Comparison of ENCODE assay signal across 16 cellular contexts in the genomic region with DNA sequence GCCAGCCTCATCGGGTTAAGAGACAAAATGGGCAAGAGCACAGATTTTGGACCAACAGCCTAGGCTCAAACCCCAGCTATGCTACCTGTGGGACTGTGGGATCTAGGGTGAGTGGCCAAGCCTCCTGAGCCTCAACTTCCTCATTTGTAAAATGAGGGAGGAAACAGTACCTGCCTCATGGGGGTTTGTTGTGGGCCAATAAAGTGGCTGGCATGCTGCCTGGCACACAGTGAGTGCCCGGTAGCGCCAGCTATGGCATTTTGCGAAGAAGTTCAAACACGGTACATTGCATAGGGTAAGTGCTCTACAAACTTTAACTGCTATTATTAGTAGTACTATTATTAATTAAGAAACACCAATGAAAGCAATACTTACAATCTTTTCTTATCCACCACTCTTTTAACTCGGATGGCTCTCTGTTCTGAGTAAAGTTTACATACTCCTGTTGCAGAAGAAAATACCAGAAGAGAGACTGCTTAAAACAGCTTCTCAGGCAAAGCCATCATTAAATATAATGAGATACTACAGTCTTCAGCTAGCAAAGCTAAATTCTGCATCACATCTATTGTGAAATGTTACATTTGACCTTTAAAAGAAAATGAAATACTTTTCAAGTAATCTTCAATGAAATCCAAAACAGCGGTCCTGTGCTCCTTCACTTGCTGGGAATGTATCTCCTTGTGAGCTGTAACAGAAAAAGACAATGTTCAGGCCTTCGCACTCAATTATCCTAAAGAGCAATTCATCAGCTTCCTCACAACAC.
"Had no signal": no experiment of that assay in that cellular context is flagged by ENCODE, and none has a peak within 500 bp of the region (broad histone marks: within the 10 kb centered on the region; RNA-seq: fewer than 3 reads in every experiment).

No MANE protein-coding gene starts in this region.

- H3K27ac ChIP-seq: esophagus squamous epithelium, foreskin keratinocyte, ovary, sigmoid colon, thyroid gland had no signal

- H3K4me3 Mint-ChIP-seq: activated CD4-positive, alpha-beta T cell treated with anti-CD3 and anti-CD28 coated beads, Interleukin-2, amount 10 ng/mL, durations not matched to agents 7 days and 5 days; activated naive CD8-positive, alpha-beta T cell; immature natural killer cell; mesothelial cell of epicardium had no signal

- H3K9me3 Mint-ChIP-seq: activated CD4-positive, alpha-beta T cell treated with anti-CD3 and anti-CD28 coated beads, Interleukin-2, amount 10 ng/mL, durations not matched to agents 7 days and 5 days; immature natural killer cell; mesothelial cell of epicardium had no signal

- H3K36me3 ChIP-seq: ovary had no signal

- DNase-seq: activated CD4-positive, alpha-beta T cell treated with anti-CD3 and anti-CD28 coated beads, Interleukin-2, amount 10 ng/mL, durations not matched to agents 7 days and 5 days; activated CD8-positive, alpha-beta memory T cell treated with anti-CD3 and anti-CD28 coated beads for 24 hours; activated gamma-delta T cell treated with Interleukin-2 at 50 U/mL for 16 hours; amygdala; effector CD8-positive, alpha-beta T cell; esophagus squamous epithelium; glutamatergic neuron; immature natural killer cell; ovary; sigmoid colon; stimulated activated CD4-positive, alpha-beta T cell treated with anti-CD3 and anti-CD28 coated beads, Interleukin-12 subunit alpha, Interleukin-12 subunit beta, amount 100 ng/mL, for 4 hours; stimulated activated CD4-positive, alpha-beta T cell treated with anti-CD3 and anti-CD28 coated beads, Interleukin-2, amount 100 ng/mL, for 24 hours; thyroid gland had no signal

- H3K9me3 ChIP-seq: esophagus squamous epithelium, ovary, sigmoid colon, thyroid gland had no signal

- H3K27me3 ChIP-seq: esophagus squamous epithelium, foreskin keratinocyte, ovary, sigmoid colon, thyroid gland had no signal

- H3K27ac Mint-ChIP-seq: activated CD4-positive, alpha-beta T cell treated with anti-CD3 and anti-CD28 coated beads, Interleukin-2, amount 10 ng/mL, durations not matched to agents 7 days and 5 days; activated naive CD8-positive, alpha-beta T cell; immature natural killer cell; mesothelial cell of epicardium had no signal

- H3K27me3 Mint-ChIP-seq: activated CD4-positive, alpha-beta T cell treated with anti-CD3 and anti-CD28 coated beads, Interleukin-2, amount 10 ng/mL, durations not matched to agents 7 days and 5 days; activated naive CD8-positive, alpha-beta T cell had no signal

- H3K4me1 ChIP-seq: esophagus squamous epithelium, foreskin keratinocyte, sigmoid colon, thyroid gland had no signal

- H3K4me3 ChIP-seq: esophagus squamous epithelium, ovary, sigmoid colon, thyroid gland had no signal
